8 cellular contexts compared by ENCODE assay signal in the genomic region with DNA sequence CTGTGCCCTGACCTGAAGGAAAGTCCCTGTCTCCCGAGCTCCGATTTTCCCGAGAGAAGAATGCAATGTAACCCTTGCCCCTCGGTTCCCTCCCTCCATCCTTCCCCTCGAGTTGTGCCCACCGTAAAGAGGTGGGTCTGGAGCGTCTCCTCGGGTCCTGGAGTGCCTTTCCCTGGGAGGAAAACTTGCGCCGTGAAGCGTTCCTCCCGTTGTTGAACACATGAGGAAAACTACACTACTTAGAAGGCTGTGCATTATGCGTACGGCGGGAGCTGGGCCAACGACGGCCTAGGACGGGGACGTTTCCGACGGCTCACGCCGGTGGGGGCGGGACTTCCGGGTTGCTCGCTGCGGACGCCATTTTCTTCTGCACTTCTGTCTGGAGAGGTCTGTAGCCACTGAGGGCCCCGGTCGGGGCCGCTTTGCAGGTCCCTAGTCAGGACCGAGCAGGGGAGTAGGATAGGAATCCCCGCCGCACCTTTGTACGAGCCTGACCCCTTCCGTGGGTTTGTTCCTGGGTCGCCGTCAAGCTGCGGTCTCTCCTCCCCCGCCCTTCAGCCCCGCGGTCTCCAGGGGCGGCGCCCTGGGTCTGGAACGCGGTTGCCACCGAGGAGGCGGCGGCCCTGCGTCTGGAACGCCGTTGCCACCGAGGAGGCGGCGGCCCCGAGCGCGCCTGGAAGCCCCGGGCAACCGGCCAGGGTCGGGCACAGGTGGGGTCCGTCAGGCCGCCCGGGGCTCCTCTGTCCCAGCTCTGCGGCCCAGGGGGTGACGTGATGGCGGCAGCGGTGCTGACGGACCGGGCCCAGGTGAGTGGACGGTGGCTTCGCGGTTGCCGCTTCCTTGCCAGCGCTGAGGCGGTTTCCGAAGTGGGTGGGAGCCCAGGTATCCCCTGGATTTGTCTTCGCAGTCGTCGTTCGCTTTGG. TPM values are rescaled to one million over a fixed set of nuclear protein-coding genes. Genes with fewer than 3 reads are reported as not detected.
A peak's percentile ranks its signal among the peaks of the same experiment; 100 is the strongest.
DNase-seq lines count a peak whose midpoint lies in the region; ATAC-seq and TF ChIP-seq lines count a peak whose summit lies in the region.

A gene (plus strand): TSS at position 360 of the 923 bp plus-strand sequence. CDS start 414 bp downstream, at position 774.

- H3K9me3 ChIP-seq in left lung, result peaks cover 0 to 20% of the 10 kb centered on the region in 2 donors

- no peaks in the 10 kb centered on the region for H3K27me3 ChIP-seq in left lung

- H3K4me1 ChIP-seq in left lung, result peaks cover 15 to 28% of the 10 kb centered on the region in 2 donors

- H3K4me3 ChIP-seq in left lung, result peak within 1 kb of the TSS; percentile 90 to 96

- intact Hi-C loops in left lung (cut with DNase I), result no loop called here

- no peak for TF ChIP-seq CTCF in left lung (IDR thresholded peaks at IDR 0.05)

- DNase-seq in AG20443 (ENCODE audit: low spot score) (peak; percentile 97), NCI-H510A treated with DMSO at 0.1 percent for 48 hours (lab: John Stamatoyannopoulos, UW) (peak; percentile 87), dermis blood vessel endothelial cell (peak; percentile 93), left lung (peak; percentile 92 to 97)
- DNase-seq in activated CD4-positive, alpha-beta T cell treated with anti-CD3 and anti-CD28 coated beads, Interleukin-2, amount 50 U/mL, for 4 hours, result peak; percentile 86
- peak; percentile 80 for DNase-seq in stimulated activated CD4-positive, alpha-beta T cell treated with anti-CD3 and anti-CD28 coated beads, Interleukin-2, amount 100 ng/mL, for 4 hours (ENCODE audit: low read depth)

- H3K36me3 ChIP-seq in left lung, result peaks cover 0 to 32% of the 10 kb centered on the region in 2 donors

- peak within 1 kb of the TSS; percentile 88 to 92 for H3K27ac ChIP-seq in left lung

- ATAC-seq in GM19023 (IDR thresholded peaks at IDR 0.05; ENCODE audit: unreplicated experiment) (peak; percentile 96), HG03280 (IDR thresholded peaks at IDR 0.05; ENCODE audit: unreplicated experiment) (peak; percentile 91), left lung (peak; percentile 99)

RNA-seq across cellular contexts. Expression of the gene that starts here (rescaled TPM):
- total RNA-seq in dermis blood vessel endothelial cell, result 48.5 and 65.0 TPM in 2 replicates
- 10 to 100 TPM; 37.9 to 38.7 TPM for total RNA-seq in left lung

Comparison
In these comparisons a context has a peak if more than half of its experiments do, and no peak if none do; other contexts are left out.
1. Peak in every context shown above with its lines: DNase-seq, ATAC-seq, H3K4me3 ChIP-seq and H3K27ac ChIP-seq.